In the genomic region with DNA sequence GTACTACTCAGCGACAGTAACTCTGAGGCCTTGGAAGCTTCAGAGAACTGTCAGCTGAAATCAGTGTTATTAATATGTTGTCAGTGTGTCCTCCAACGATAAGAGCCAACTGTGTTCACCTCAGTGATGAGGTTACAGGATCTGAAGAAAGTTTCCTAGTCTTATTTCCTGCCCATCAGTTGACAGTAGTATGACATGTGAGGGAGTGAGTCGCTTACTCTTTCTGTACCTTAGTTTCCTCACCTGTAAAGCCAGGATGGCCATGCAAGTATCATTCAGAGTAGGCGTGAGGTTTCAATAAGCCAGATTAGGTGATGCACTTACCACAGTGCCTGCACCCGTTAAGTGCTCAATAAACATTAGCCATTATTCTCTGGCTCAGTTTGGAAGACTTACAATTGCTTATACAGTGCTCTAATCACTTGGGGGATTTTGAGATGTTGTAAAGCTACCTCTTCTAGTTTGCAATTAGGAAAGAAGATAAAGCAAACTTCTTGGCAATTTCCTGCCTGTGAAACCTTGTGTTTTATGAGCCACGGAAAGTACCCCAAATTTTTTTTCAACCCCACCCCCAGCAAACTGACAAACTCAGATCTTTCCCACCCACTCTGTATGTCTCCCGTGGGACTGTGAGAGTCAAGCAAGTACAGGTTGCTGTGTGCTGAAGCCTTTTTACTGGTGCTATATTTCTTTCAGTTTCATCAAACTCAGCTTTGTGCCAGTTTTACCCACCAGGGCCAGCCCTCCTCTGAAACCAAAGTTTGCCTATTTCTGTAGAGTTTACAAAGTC, we compare ENCODE assay signal across 9 cellular contexts.
A peak's percentile ranks its signal among the peaks of the same experiment; 100 is the strongest.
DNase-seq lines count a peak whose midpoint lies in the region; ATAC-seq and TF ChIP-seq lines count a peak whose summit lies in the region.
"Had no signal": no experiment of that assay in that cellular context is flagged by ENCODE, and none has a peak within 500 bp of the region (broad histone marks: within the 10 kb centered on the region; RNA-seq: fewer than 3 reads in every experiment).

No MANE protein-coding gene starts in this region.

- no peak for TF ChIP-seq CTCF in spleen (IDR thresholded peaks at IDR 0.05 in 8 of 11, conservative IDR thresholded peaks at IDR 0.05 in 3 of 11)

- WGBS in spleen, 5 donors, result 33 to 44% (median 39%) methylated on average over 7 of the region's 7 CpGs

- H3K27ac Mint-ChIP-seq in activated CD8-positive, alpha-beta memory T cell treated with anti-CD3 and anti-CD28 coated beads, Interleukin-2, amount 10 ng/mL, durations not matched to agents 7 days and 5 days, result no peak overlapping the region

- H3K4me1 Mint-ChIP-seq in activated CD8-positive, alpha-beta memory T cell treated with anti-CD3 and anti-CD28 coated beads, Interleukin-2, amount 10 ng/mL, durations not matched to agents 7 days and 5 days, result peaks cover 29% of the 10 kb centered on the region

- CTCF ChIA-PET in activated CD8-positive, alpha-beta memory T cell treated with anti-CD3 and anti-CD28 coated beads, Interleukin-2, amount 10 ng/mL, durations not matched to agents 7 days and 5 days (lab: Charles Lee), result interaction anchor here (1.0 to 3.6 kb wide), 6 partner anchors 9 to 250 kb away, joined by 3 to 21 read pairs (median 4); no protein-coding TSS in a partner anchor

- peaks cover 15 to 58% (median 48%) of the 10 kb centered on the region in 6 donors for H3K4me1 ChIP-seq in spleen
- H3K4me1 ChIP-seq: parathyroid adenoma had no signal

- no peak overlapping the region for H3K4me3 Mint-ChIP-seq in activated CD8-positive, alpha-beta memory T cell treated with anti-CD3 and anti-CD28 coated beads, Interleukin-2, amount 10 ng/mL, durations not matched to agents 7 days and 5 days

- H3K9me3 Mint-ChIP-seq in activated CD8-positive, alpha-beta memory T cell treated with anti-CD3 and anti-CD28 coated beads, Interleukin-2, amount 10 ng/mL, durations not matched to agents 7 days and 5 days (ENCODE audit: low read depth), result no peaks in the 10 kb centered on the region

- peaks cover 0 to 19% (median 0%) of the 10 kb centered on the region in 6 donors for H3K36me3 ChIP-seq in spleen

- DNase-seq in activated CD8-positive, alpha-beta memory T cell treated with anti-CD3 and anti-CD28 coated beads, Interleukin-2, amount 10 ng/mL, durations not matched to agents 7 days and 5 days, result no peak
- DNase-seq in activated CD8-positive, alpha-beta memory T cell treated with anti-CD3 and anti-CD28 coated beads, Interleukin-2, amount 50 U/mL, for 48 hours, result no peak
- DNase-seq in NCI-H1436 (lab: John Stamatoyannopoulos, UW) (peak; percentile 14), spleen (no peak), C1 segment of cervical spinal cord (lab: John Stamatoyannopoulos, UW) (no peak), putamen (ENCODE audit: low spot score) (no peak)
- DNase-seq in central memory CD4-positive, alpha-beta T cell, result no peak

- H3K36me3 Mint-ChIP-seq in activated CD8-positive, alpha-beta memory T cell treated with anti-CD3 and anti-CD28 coated beads, Interleukin-2, amount 10 ng/mL, durations not matched to agents 7 days and 5 days, result no peaks in the 10 kb centered on the region

- intact Hi-C loops in spleen (cut with DNase I; ENCODE audit: low total_unique reads), result loop anchor here (10.0 kb wide), 1 partner anchor 251 kb away; no protein-coding TSS in a partner anchor

- H3K4me3 ChIP-seq in spleen, result peak overlapping the region in 1 of 8 donors; percentile 8

- no peaks in the 10 kb centered on the region for H3K9me3 ChIP-seq in spleen

- H3K27ac ChIP-seq in spleen, result peak overlapping the region; percentile 4 to 78 (median 46)
- H3K27ac ChIP-seq: parathyroid adenoma had no signal

- TF ChIP-seq POLR2A in spleen (IDR thresholded peaks at IDR 0.05), result no peak

- no peaks in the 10 kb centered on the region for H3K27me3 ChIP-seq in spleen (replicated peaks in 1 of 7)

- ATAC-seq in activated CD8-positive, alpha-beta memory T cell treated with anti-CD3 and anti-CD28 coated beads, Interleukin-2, amount 10 ng/mL, durations not matched to agents 7 days and 5 days, result peak; percentile 30
- ATAC-seq in HG02759 (IDR thresholded peaks at IDR 0.05; ENCODE audit: unreplicated experiment), result peak; percentile 84

- no peaks in the 10 kb centered on the region for H3K27me3 Mint-ChIP-seq in activated CD8-positive, alpha-beta memory T cell treated with anti-CD3 and anti-CD28 coated beads, Interleukin-2, amount 10 ng/mL, durations not matched to agents 7 days and 5 days
